Comparison of ENCODE assay signal across 16 cellular contexts in genomic region chr16:12700161-12700560, GRCh38.
DNase-seq lines count a peak whose midpoint lies in the region; ATAC-seq, FAIRE-seq and TF ChIP-seq lines count a peak whose summit lies in the region.
"Had no signal": no experiment of that assay in that cellular context is flagged by ENCODE, and none has a peak within 500 bp of the region (broad histone marks: within the 10 kb centered on the region; RNA-seq: fewer than 3 reads in every experiment).

No MANE protein-coding gene starts in this region.

- H3K4me1 Mint-ChIP-seq in activated CD4-positive, alpha-beta T cell treated with anti-CD3 and anti-CD28 coated beads for 36 hours, result peaks cover 16% of the 10 kb centered on the region
- H3K4me1 Mint-ChIP-seq in activated CD4-positive, alpha-beta T cell treated with anti-CD3 and anti-CD28 coated beads, Interleukin-2, amount 10 ng/mL, durations not matched to agents 24 days and 14 days, result peaks cover 10% of the 10 kb centered on the region
- no peaks in the 10 kb centered on the region for H3K4me1 Mint-ChIP-seq in astrocyte (ENCODE audit: low read depth, unreplicated experiment)

- no peaks in the 10 kb centered on the region for H3K9me3 Mint-ChIP-seq in activated CD4-positive, alpha-beta T cell treated with anti-CD3 and anti-CD28 coated beads for 36 hours (ENCODE audit: low read depth)
- no peaks in the 10 kb centered on the region for H3K9me3 Mint-ChIP-seq in activated CD4-positive, alpha-beta T cell treated with anti-CD3 and anti-CD28 coated beads, Interleukin-2, amount 10 ng/mL, durations not matched to agents 24 days and 14 days
- peaks cover 3% of the 10 kb centered on the region for H3K9me3 Mint-ChIP-seq in astrocyte (ENCODE audit: unreplicated experiment)
- H3K9me3 Mint-ChIP-seq: CD4-positive, alpha-beta T cell had no signal

- H3K27me3 ChIP-seq in astrocyte (ENCODE audit: insufficient read depth, low read length) (no peaks in the 10 kb centered on the region), HepG2 (ENCODE audit: control insufficient read depth in 1 of 2, insufficient read depth in 2 of 2, low read length in 2 of 2) (no peaks in the 10 kb centered on the region)

- CTCF ChIA-PET in activated CD4-positive, alpha-beta T cell treated with anti-CD3 and anti-CD28 coated beads for 36 hours (lab: Charles Lee), result interaction anchor here (0.7 to 1.4 kb wide), 2 partner anchors 121 to 604 kb away, joined by 3 read pairs; no protein-coding TSS in a partner anchor
- CTCF ChIA-PET in HepG2 (lab: Yijun Ruan, JAX; ENCODE audit: low intra/inter-chr PET ratio, low total read pairs), result no interaction called here

- peaks cover 4% of the 10 kb centered on the region for H4K20me1 ChIP-seq in astrocyte (ENCODE audit: insufficient read depth, low read length)
- H4K20me1 ChIP-seq in HepG2 (ENCODE audit: insufficient read depth, low read length), result no peaks in the 10 kb centered on the region

- H3K9me3 ChIP-seq in astrocyte (ENCODE audit: insufficient read depth, low read depth, low read length) (no peaks in the 10 kb centered on the region), HepG2 (ENCODE audit: low read length) (no peaks in the 10 kb centered on the region)

- H2AFZ ChIP-seq in astrocyte (ENCODE audit: low read depth, low read length) (no peak overlapping the region), HepG2 (ENCODE audit: low read length) (no peak overlapping the region)
- H2AFZ ChIP-seq: GM23248 had no signal

- 91% methylated on average over 3 of the region's 3 CpGs for WGBS in HepG2 (ENCODE audit: low lambda C conversion rate)

- peak overlapping the region; percentile 14 for H3K27ac Mint-ChIP-seq in activated CD4-positive, alpha-beta T cell treated with anti-CD3 and anti-CD28 coated beads for 36 hours
- H3K27ac Mint-ChIP-seq in activated CD4-positive, alpha-beta T cell treated with anti-CD3 and anti-CD28 coated beads, Interleukin-2, amount 10 ng/mL, durations not matched to agents 24 days and 14 days, result no peak overlapping the region
- no peak overlapping the region for H3K27ac Mint-ChIP-seq in astrocyte (ENCODE audit: unreplicated experiment)
- H3K27ac Mint-ChIP-seq: CD4-positive, alpha-beta T cell had no signal

- in situ Hi-C loops in HepG2 (cut with HindIII; ENCODE audit: extremely low pct_ligation_motif_present, low pct_unique_long_range_greater_than_20kb), result no loop called here

- H3K9ac ChIP-seq in astrocyte (ENCODE audit: low read length), result no peak overlapping the region
- no peak overlapping the region for H3K9ac ChIP-seq in HepG2 (ENCODE audit: insufficient read depth, low read depth, low read length)
- H3K9ac ChIP-seq: GM23248 had no signal

- no peak overlapping the region for H3K4me3 Mint-ChIP-seq in activated CD4-positive, alpha-beta T cell treated with anti-CD3 and anti-CD28 coated beads for 36 hours
- no peak overlapping the region for H3K4me3 Mint-ChIP-seq in activated CD4-positive, alpha-beta T cell treated with anti-CD3 and anti-CD28 coated beads, Interleukin-2, amount 10 ng/mL, durations not matched to agents 24 days and 14 days
- no peak overlapping the region for H3K4me3 Mint-ChIP-seq in astrocyte (ENCODE audit: unreplicated experiment)
- H3K4me3 Mint-ChIP-seq: CD4-positive, alpha-beta T cell had no signal

- no peaks in the 10 kb centered on the region for H3K27me3 Mint-ChIP-seq in activated CD4-positive, alpha-beta T cell treated with anti-CD3 and anti-CD28 coated beads for 36 hours
- H3K27me3 Mint-ChIP-seq in activated CD4-positive, alpha-beta T cell treated with anti-CD3 and anti-CD28 coated beads, Interleukin-2, amount 10 ng/mL, durations not matched to agents 24 days and 14 days, result no peaks in the 10 kb centered on the region
- H3K27me3 Mint-ChIP-seq in astrocyte (ENCODE audit: low read depth, unreplicated experiment), result no peaks in the 10 kb centered on the region
- H3K27me3 Mint-ChIP-seq: CD4-positive, alpha-beta T cell had no signal

- no peak for ATAC-seq in activated CD4-positive, alpha-beta T cell treated with anti-CD3 and anti-CD28 coated beads for 36 hours
- ATAC-seq in HepG2 (no peak), HG03460 (IDR thresholded peaks at IDR 0.05; ENCODE audit: unreplicated experiment) (no peak)
- ATAC-seq: GM12878 had no signal

- no peak for TF ChIP-seq POLR2A in HepG2 (IDR thresholded peaks at IDR 0.05; ENCODE audit: insufficient read depth in 1 of 2, low read depth in 2 of 2, low read length in 2 of 2)

- POLR2A ChIA-PET in activated CD4-positive, alpha-beta T cell treated with anti-CD3 and anti-CD28 coated beads for 36 hours (lab: Charles Lee), result no interaction called here
- POLR2A ChIA-PET in HepG2 (lab: Yijun Ruan, JAX), result no interaction called here

- TF ChIP-seq CTCF in astrocyte (IDR thresholded peaks at IDR 0.05; ENCODE audit: insufficient read depth, low read depth, low read length), result no peak
- TF ChIP-seq CTCF in HepG2 (CRISPR knock-in tag; IDR thresholded peaks at IDR 0.05), result no peak

- TF ChIP-seq RAD21 in HepG2 (CRISPR knock-in tag; IDR thresholded peaks at IDR 0.05), result no peak

- H3K36me3 ChIP-seq in astrocyte (ENCODE audit: insufficient read depth, low read length) (no peaks in the 10 kb centered on the region), HepG2 (replicated peaks in 1 of 2; ENCODE audit: control insufficient read depth in 1 of 2, insufficient read depth in 2 of 2, low read length in 2 of 2) (peaks cover 47 to 82% of the 10 kb centered on the region in 2 experiments)

- intact Hi-C loops in activated CD4-positive, alpha-beta T cell treated with anti-CD3 and anti-CD28 coated beads for 36 hours (cut with DNase I, micrococcal nuclease), result no loop called here
- intact Hi-C loops in activated CD4-positive, alpha-beta T cell treated with anti-CD3 and anti-CD28 coated beads, Interleukin-2, amount 10 ng/mL, durations not matched to agents 24 days and 14 days (cut with micrococcal nuclease), result no loop called here
- intact Hi-C loops in HepG2 (cut with micrococcal nuclease; ENCODE audit: unreplicated experiment), result no loop called here

- TF ChIP-seq EP300 in HepG2 (IDR thresholded peaks at IDR 0.05; ENCODE audit: low read depth in 2 of 2, low read length in 2 of 2) (no peak), HepG2 (CRISPR knock-in tag; IDR thresholded peaks at IDR 0.05; ENCODE audit: borderline replicate concordance) (peak; percentile 48; the same call in 1 of the 2 replicates)

- H3K4me1 ChIP-seq in astrocyte (ENCODE audit: insufficient read depth, low read length) (no peaks in the 10 kb centered on the region), HepG2 (ENCODE audit: insufficient read depth, low read length) (peaks cover 9% of the 10 kb centered on the region; the same call in 1 of the 2 replicates)

- peaks cover 4% of the 10 kb centered on the region for H3K36me3 Mint-ChIP-seq in activated CD4-positive, alpha-beta T cell treated with anti-CD3 and anti-CD28 coated beads for 36 hours (ENCODE audit: low read depth)
- H3K36me3 Mint-ChIP-seq in activated CD4-positive, alpha-beta T cell treated with anti-CD3 and anti-CD28 coated beads, Interleukin-2, amount 10 ng/mL, durations not matched to agents 24 days and 14 days (ENCODE audit: low read depth), result peaks cover 13% of the 10 kb centered on the region
- H3K36me3 Mint-ChIP-seq in astrocyte (ENCODE audit: low read depth, unreplicated experiment), result peaks cover 25% of the 10 kb centered on the region

- H3K4me3 ChIP-seq in astrocyte (ENCODE audit: insufficient read depth, low read depth, low read length), result no peak overlapping the region
- no peak overlapping the region for H3K4me3 ChIP-seq in HepG2 (replicated peaks in 1 of 3; ENCODE audit: insufficient read depth in 1 of 3, low read depth in 2 of 3, low read length in 3 of 3)
- H3K4me3 ChIP-seq: GM12878, GM23248 had no signal

- no TSS peak for BruUV-seq in HepG2 (replicated peaks; lab: Mats Ljungman, UMichigan)

- DNase-seq in activated CD4-positive, alpha-beta T cell treated with anti-CD3 and anti-CD28 coated beads for 36 hours, result no peak
- no peak for DNase-seq in activated CD4-positive, alpha-beta T cell treated with anti-CD3 and anti-CD28 coated beads, Interleukin-2, amount 10 ng/mL, durations not matched to agents 24 days and 14 days
- DNase-seq in astrocyte (ENCODE audit: low read depth), result no peak
- DNase-seq in HepG2 (ENCODE audit: low spot score), result no peak
- DNase-seq in HCEC 1CT, result no peak
- DNase-seq in AG08395 (ENCODE audit: low spot score), result no peak
- DNase-seq: AML-193; C1 segment of cervical spinal cord; CD4-positive, alpha-beta T cell; DMS79; H7 had no signal

- no peaks in the 10 kb centered on the region for H3K79me2 ChIP-seq in astrocyte (ENCODE audit: insufficient read depth, low read length)
- H3K79me2 ChIP-seq in HepG2 (ENCODE audit: insufficient read depth, low read length), result no peaks in the 10 kb centered on the region

- H3K27ac ChIP-seq in astrocyte (ENCODE audit: low read depth, low read length) (no peak overlapping the region), HepG2 (ENCODE audit: extremely low read length, insufficient read depth, low read length) (no peak overlapping the region)
- H3K27ac ChIP-seq: 22Rv1, GM23248 had no signal

- peak overlapping the region; percentile 11 for H3K4me2 ChIP-seq in astrocyte (ENCODE audit: low read length)
- no peak overlapping the region for H3K4me2 ChIP-seq in HepG2 (ENCODE audit: low read depth, low read length)

- FAIRE-seq in astrocyte (lab: Jason Lieb, UNC), result no peak
- no peak for FAIRE-seq in HepG2 (lab: Jason Lieb, UNC)
- FAIRE-seq: GM12878, GM18507 had no signal

TF ChIP-seq in HepG2, 621 proteins besides CTCF, POLR2A, EP300 and RAD21 (continues in another document):
- TF ChIP-seq ZFP36L2 (CRISPR knock-in tag; IDR thresholded peaks at IDR 0.05), result no peak
